Comparison of ENCODE assay signal across 1 cellular context in genomic region chr7:66005115-66005671, GRCh38.
TF ChIP-seq lines count a peak whose summit lies in the region.
"Not testable (repeated sequence)": the region's sequence is repeated elsewhere in the genome, so short reads cannot be mapped to it uniquely, and the experiment has no call there.

No MANE protein-coding gene starts in this region.

TF ChIP-seq in HepG2, 621 proteins besides CTCF, POLR2A, EP300 and RAD21 (continued from another document and continues in another):
- TF ChIP-seq ZFX (CRISPR knock-in tag; IDR thresholded peaks at IDR 0.05; ENCODE audit: low read depth), result peak; percentile 69; the same call in 1 of the 2 replicates
- peak; percentile 22; the same call in 1 of the 2 replicates for TF ChIP-seq TAF1 (CRISPR knock-in tag; IDR thresholded peaks at IDR 0.05)
- TF ChIP-seq HMG20A (CRISPR knock-in tag; IDR thresholded peaks at IDR 0.05; ENCODE audit: borderline replicate concordance), result peak; percentile 33; the same call in 1 of the 2 replicates
- TF ChIP-seq IKZF5 (CRISPR knock-in tag; IDR thresholded peaks at IDR 0.05), result peak; percentile 15; the same call in 1 of the 2 replicates
- peak; percentile 80 for TF ChIP-seq ARID5B (CRISPR knock-in tag; IDR thresholded peaks at IDR 0.05)
- peak; percentile 29; the same call in 1 of the 2 replicates for TF ChIP-seq HOXA3 (CRISPR knock-in tag; IDR thresholded peaks at IDR 0.05)
- not testable (repeated sequence) for TF ChIP-seq SOX6, LCORL (IDR thresholded peaks at IDR 0.05)
- peak; percentile 85 for TF ChIP-seq SOX6 (CRISPR knock-in tag; IDR thresholded peaks at IDR 0.05)
- TF ChIP-seq, protein P1, sequence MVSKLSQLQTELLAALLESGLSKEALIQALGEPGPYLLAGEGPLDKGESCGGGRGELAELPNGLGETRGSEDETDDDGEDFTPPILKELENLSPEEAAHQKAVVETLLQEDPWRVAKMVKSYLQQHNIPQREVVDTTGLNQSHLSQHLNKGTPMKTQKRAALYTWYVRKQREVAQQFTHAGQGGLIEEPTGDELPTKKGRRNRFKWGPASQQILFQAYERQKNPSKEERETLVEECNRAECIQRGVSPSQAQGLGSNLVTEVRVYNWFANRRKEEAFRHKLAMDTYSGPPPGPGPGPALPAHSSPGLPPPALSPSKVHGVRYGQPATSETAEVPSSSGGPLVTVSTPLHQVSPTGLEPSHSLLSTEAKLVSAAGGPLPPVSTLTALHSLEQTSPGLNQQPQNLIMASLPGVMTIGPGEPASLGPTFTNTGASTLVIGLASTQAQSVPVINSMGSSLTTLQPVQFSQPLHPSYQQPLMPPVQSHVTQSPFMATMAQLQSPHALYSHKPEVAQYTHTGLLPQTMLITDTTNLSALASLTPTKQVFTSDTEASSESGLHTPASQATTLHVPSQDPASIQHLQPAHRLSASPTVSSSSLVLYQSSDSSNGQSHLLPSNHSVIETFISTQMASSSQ (IDR thresholded peaks at IDR 0.05; ENCODE audit: low read depth), result peak; percentile 65
- TF ChIP-seq, protein P1 (CRISPR knock-in tag; IDR thresholded peaks at IDR 0.05; ENCODE audit: borderline replicate concordance), result not testable (repeated sequence)
- peak; percentile 31; the same call in 1 of the 2 replicates for TF ChIP-seq ZNF614 (CRISPR knock-in tag; IDR thresholded peaks at IDR 0.05; ENCODE audit: borderline replicate concordance)
- TF ChIP-seq HNF1B (CRISPR knock-in tag; IDR thresholded peaks at IDR 0.05), result peak; percentile 78
- TF ChIP-seq RARA (CRISPR knock-in tag; IDR thresholded peaks at IDR 0.05), result peak; percentile 4; the same call in 1 of the 2 replicates
- TF ChIP-seq REST (IDR thresholded peaks at IDR 0.05; ENCODE audit: borderline replicate concordance in 1 of 2, low read depth in 1 of 2, low read length in 2 of 2), result peak in 1 of 2 experiments; percentile 37; a peak in 1 of 4 replicates
- 0 out of 2 replicates have a peak, but pooled peaks have one; percentile 56 for TF ChIP-seq ZSCAN29 (CRISPR knock-in tag; conservative IDR thresholded peaks at IDR 0.05)
- peak; percentile 86 for TF ChIP-seq PAXIP1 (CRISPR knock-in tag; conservative IDR thresholded peaks at IDR 0.05)
- TF ChIP-seq PHF21A (CRISPR knock-in tag; IDR thresholded peaks at IDR 0.05), result peak; percentile 59
- 0 out of 2 replicates have a peak, but pooled peaks have one; percentile 11 for TF ChIP-seq NR2F6 (IDR thresholded peaks at IDR 0.05)
- TF ChIP-seq NR2F6 (CRISPR knock-in tag; IDR thresholded peaks at IDR 0.05), result peak; percentile 40; the same call in 1 of the 2 replicates
- TF ChIP-seq FOXA3 (CRISPR knock-in tag; IDR thresholded peaks at IDR 0.05), result peak; percentile 50; the same call in 1 of the 2 replicates
- TF ChIP-seq PPARG (CRISPR knock-in tag; conservative IDR thresholded peaks at IDR 0.05), result peak; percentile 90
- TF ChIP-seq AHDC1 (CRISPR knock-in tag; IDR thresholded peaks at IDR 0.05; ENCODE audit: borderline replicate concordance), result peak; percentile 32; the same call in 1 of the 2 replicates
- TF ChIP-seq LCORL (CRISPR knock-in tag; IDR thresholded peaks at IDR 0.05), result peak; percentile 60; the same call in 1 of the 2 replicates
- TF ChIP-seq ZNF501 (CRISPR knock-in tag; IDR thresholded peaks at IDR 0.05), result 0 out of 2 replicates have a peak, but pooled peaks have one; percentile 29
- TF ChIP-seq ZNF441 (CRISPR knock-in tag; IDR thresholded peaks at IDR 0.05; ENCODE audit: borderline replicate concordance), result 0 out of 2 replicates have a peak, but pooled peaks have one; percentile 59
- peak; percentile 39; the same call in 1 of the 2 replicates for TF ChIP-seq FOXO1 (CRISPR knock-in tag; IDR thresholded peaks at IDR 0.05)
- peak; percentile 43; the same call in 1 of the 2 replicates for TF ChIP-seq MYC (CRISPR knock-in tag; IDR thresholded peaks at IDR 0.05; ENCODE audit: borderline replicate concordance)
- TF ChIP-seq MEF2D (CRISPR knock-in tag; IDR thresholded peaks at IDR 0.05), result peak; percentile 50; the same call in 1 of the 2 replicates
- 0 out of 2 replicates have a peak, but pooled peaks have one; percentile 55 for TF ChIP-seq KAT7 (CRISPR knock-in tag; IDR thresholded peaks at IDR 0.05; ENCODE audit: borderline replicate concordance)
